Comparison of ENCODE assay signal across 8 cellular contexts in genomic region chr10:110398419-110399162, GRCh38.
DNase-seq lines count a peak whose midpoint lies in the region; ATAC-seq and TF ChIP-seq lines count a peak whose summit lies in the region.

No MANE protein-coding gene starts in this region.

- intact Hi-C loops in mammary epithelial cell (cut with micrococcal nuclease) (loop anchor here (1.0 to 2.0 kb wide), 8 partner anchors 12 to 99 kb away; partner anchors contain the start of gene DUSP5), right lobe of liver (cut with DNase I) (no loop called here), posterior cingulate gyrus (cut with DNase I) (no loop called here)

- TSS peak; percentile 82 for BruUV-seq in mammary epithelial cell (replicated peaks; lab: Mats Ljungman, UMichigan)

- ATAC-seq in right lobe of liver (peak; percentile 3 to 67 (median 44)), HG03460 (IDR thresholded peaks at IDR 0.05; ENCODE audit: unreplicated experiment) (no peak), GM19351 (IDR thresholded peaks at IDR 0.05; ENCODE audit: unreplicated experiment) (no peak)

- no peaks in the 10 kb centered on the region for H3K9me3 ChIP-seq in mammary epithelial cell (replicated peaks; ENCODE audit: insufficient read depth, low read length)
- H3K9me3 ChIP-seq in right lobe of liver, result no peaks in the 10 kb centered on the region

- no peaks in the 10 kb centered on the region for H3K79me2 ChIP-seq in mammary epithelial cell (ENCODE audit: insufficient read depth, low read length)

- no peaks in the 10 kb centered on the region for H4K20me1 ChIP-seq in mammary epithelial cell (ENCODE audit: insufficient read depth, low read length)

- CTCF ChIA-PET in mammary epithelial cell (lab: Charles Lee; ENCODE audit: low non-redundant PET), result interaction anchor here (0.6 to 1.4 kb wide), 2 partner anchors 45 kb away, joined by 3 to 4 read pairs; no protein-coding TSS in a partner anchor

- H3K4me2 ChIP-seq in mammary epithelial cell (ENCODE audit: insufficient read depth, low read depth, low read length), result peak overlapping the region; percentile 67

- peak overlapping the region; percentile 11 for H2AFZ ChIP-seq in mammary epithelial cell (ENCODE audit: low read depth, low read length)

- H3K4me1 ChIP-seq in mammary epithelial cell (ENCODE audit: insufficient read depth, low read length) (peaks cover 40% of the 10 kb centered on the region), right lobe of liver (peaks cover 0 to 11% (median 2%) of the 10 kb centered on the region in 4 donors)

- in situ Hi-C loops in mammary epithelial cell (cut with MboI; ENCODE audit: low sequenced_read_pairs in 2 of 2), result loop anchor here in 1 of 2 donors (5.0 kb wide), 1 partner anchor 46 kb away; no protein-coding TSS in a partner anchor
- in situ Hi-C loops in KBM-7 (cut with MboI; ENCODE audit: low pct_unique_long_range_greater_than_20kb, low sequenced_read_pairs), result no loop called here

- DNase-seq in 8988T (peak; percentile 55), HS-5 (ENCODE audit: low read depth) (peak; percentile 94), mammary epithelial cell (peak; percentile 99), right lobe of liver (peak in 1 of 3 donors; percentile 83), posterior cingulate gyrus (no peak), KBM-7 (no peak)

- WGBS in mammary epithelial cell (ENCODE audit: low coverage, missing lambda C conversion rate), result 33% methylated on average over 7 of the region's 9 CpGs
- 41% methylated on average over 7 of the region's 9 CpGs for whole genome bisulfite sequencing in right lobe of liver (ENCODE audit: insufficient coverage, low coverage, low lambda C conversion rate, missing lambda C conversion rate)

- H3K36me3 ChIP-seq in mammary epithelial cell (ENCODE audit: insufficient read depth, low read length) (no peaks in the 10 kb centered on the region), right lobe of liver (no peaks in the 10 kb centered on the region)

- TF ChIP-seq POLR2A in right lobe of liver (IDR thresholded peaks at IDR 0.05), result no peak

- no peak for TF ChIP-seq CTCF in mammary epithelial cell (conservative IDR thresholded peaks at IDR 0.05 in 1 of 2, IDR thresholded peaks at IDR 0.05 in 1 of 2; ENCODE audit: extremely low read depth in 1 of 2, insufficient read depth in 1 of 2, low read depth in 1 of 2, low read length in 2 of 2)
- no peak for TF ChIP-seq CTCF in right lobe of liver (IDR thresholded peaks at IDR 0.05)

- dilution Hi-C loops in mammary epithelial cell (cut with HindIII; ENCODE audit: low sequenced_read_pairs), result no loop called here

- H3K27me3 ChIP-seq in mammary epithelial cell (ENCODE audit: insufficient read depth, low read length) (no peaks in the 10 kb centered on the region), right lobe of liver (no peaks in the 10 kb centered on the region)

- H3K4me3 ChIP-seq in mammary epithelial cell (replicated peaks in 1 of 3; ENCODE audit: insufficient read depth in 1 of 3, low read depth in 2 of 3, low read length in 3 of 3) (peak overlapping the region in 2 of 3 experiments; percentile 2 to 6), right lobe of liver (no peak overlapping the region)

- H3K27ac ChIP-seq in mammary epithelial cell (ENCODE audit: insufficient read depth, low read depth, low read length) (peak overlapping the region; percentile 98), right lobe of liver (peak overlapping the region in 2 of 3 donors; percentile 47 to 70)

- H3K9ac ChIP-seq in mammary epithelial cell (ENCODE audit: insufficient read depth, low read length), result peak overlapping the region; percentile 79

Comparison
In these comparisons a context has a peak if more than half of its experiments do, and no peak if none do; other contexts are left out.
1. DNase-seq: peak in 8988T (single experiment), HS-5 (single experiment) and mammary epithelial cell (single experiment); none in posterior cingulate gyrus (0 of 10) and KBM-7 (single experiment).
2. H3K4me3 ChIP-seq: peak in mammary epithelial cell (2 of 3); none in right lobe of liver (0 of 3).
3. ATAC-seq: peak in right lobe of liver (4 of 4); none in HG03460 (single experiment) and GM19351 (single experiment).